Comparison of ENCODE assay signal across 2 cellular contexts in genomic region chr20:62936996-62937352, GRCh38.
A peak's percentile ranks its signal among the peaks of the same experiment; 100 is the strongest.
TF ChIP-seq lines count a peak whose summit lies in the region.

No MANE protein-coding gene starts in this region.

TF ChIP-seq in Ishikawa, 13 proteins besides CTCF, POLR2A, EP300 and RAD21:
- TF ChIP-seq TEAD4 (IDR thresholded peaks at IDR 0.05) (0 out of 2 replicates have a peak, but pooled peaks have one; percentile 9), MAX (IDR thresholded peaks at IDR 0.05) (no peak), CEBPB (IDR thresholded peaks at IDR 0.05) (no peak), TAF1 (IDR thresholded peaks at IDR 0.05; ENCODE audit: low read depth) (no peak)

TF ChIP-seq in K562, 482 proteins besides CTCF, POLR2A, EP300 and RAD21:
- TF ChIP-seq L3MBTL2 (IDR thresholded peaks at IDR 0.05) (no peak), RREB1 (CRISPR knock-in tag; IDR thresholded peaks at IDR 0.05) (no peak), ZNF133 (CRISPR knock-in tag; IDR thresholded peaks at IDR 0.05) (no peak), THRAP3 (IDR thresholded peaks at IDR 0.05; ENCODE audit: borderline replicate concordance) (no peak), TRIM25 (IDR thresholded peaks at IDR 0.05; ENCODE audit: borderline replicate concordance) (no peak), BRF2 (IDR thresholded peaks at IDR 0.05; ENCODE audit: borderline replicate concordance, insufficient read depth, insufficient read length) (no peak), SIN3A (IDR thresholded peaks at IDR 0.05; ENCODE audit: borderline replicate concordance in 2 of 2, control insufficient read depth in 1 of 2, low read depth in 2 of 2, low read length in 2 of 2) (peak in 1 of 2 experiments; percentile 25; a peak in 1 of 4 replicates), TEAD4 (IDR thresholded peaks at IDR 0.05; ENCODE audit: low read length) (peak; percentile 26; the same call in 1 of the 2 replicates), TEAD4 (CRISPR knock-in tag; IDR thresholded peaks at IDR 0.05; ENCODE audit: borderline replicate concordance) (no peak), UBTF (IDR thresholded peaks at IDR 0.05; ENCODE audit: borderline replicate concordance in 1 of 2, low read depth in 2 of 2, low read length in 2 of 2) (0 out of 4 replicates have a peak, but pooled peaks of 1 of the 2 experiments have one; percentile 46), NONO (IDR thresholded peaks at IDR 0.05; ENCODE audit: low read depth in 2 of 2, low read length in 1 of 2) (no peak), SUPT5H (IDR thresholded peaks at IDR 0.05) (no peak), HBP1 (CRISPR knock-in tag; IDR thresholded peaks at IDR 0.05) (no peak), NR2C2 (CRISPR knock-in tag; IDR thresholded peaks at IDR 0.05) (no peak), NR2C2 (tag; IDR thresholded peaks at IDR 0.05) (peak; percentile 0; the same call in 1 of the 2 replicates), KLF16 (IDR thresholded peaks at IDR 0.05) (no peak)
TF ChIP-seq in K562: peak in this region for 4.
